ENCODE assay signal across 17 cellular contexts in the genomic region with DNA sequence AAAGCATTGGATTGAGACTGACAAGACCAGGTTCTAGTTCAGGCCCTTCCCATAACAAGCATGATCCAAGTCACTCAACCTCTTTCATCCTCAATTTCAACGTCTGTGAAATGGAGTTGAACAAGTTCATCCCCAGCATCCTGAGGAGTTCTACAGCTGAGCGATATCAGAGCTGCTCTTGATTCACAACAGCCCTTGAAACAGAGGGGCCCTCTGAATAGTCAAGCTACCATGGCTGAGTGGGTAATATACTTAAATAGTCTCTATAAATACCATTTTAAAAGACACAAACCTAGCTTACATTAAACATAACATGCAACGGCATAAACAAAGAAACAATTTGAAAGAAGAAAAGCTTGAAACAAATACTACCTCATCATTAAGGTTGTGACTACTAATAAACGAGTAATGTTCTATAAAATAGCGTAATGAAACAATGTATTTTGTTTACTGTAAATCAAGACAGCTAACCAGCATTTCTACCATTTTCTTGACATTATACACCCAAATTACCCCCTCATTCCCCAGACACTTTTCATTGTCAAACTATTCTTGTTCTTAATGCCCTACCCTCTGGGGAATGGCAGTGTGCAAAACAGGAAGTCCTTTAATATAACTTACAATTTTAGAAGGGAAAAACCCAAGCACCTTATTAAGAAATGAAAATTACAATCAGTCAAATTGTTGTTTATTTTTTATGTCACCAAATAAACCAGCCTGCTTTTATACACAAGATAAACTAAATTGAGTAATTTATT.
A peak's percentile ranks its signal among the peaks of the same experiment; 100 is the strongest.
DNase-seq lines count a peak whose midpoint lies in the region; ATAC-seq and TF ChIP-seq lines count a peak whose summit lies in the region.
"Had no signal": no experiment of that assay in that cellular context is flagged by ENCODE, and none has a peak within 500 bp of the region (broad histone marks: within the 10 kb centered on the region; RNA-seq: fewer than 3 reads in every experiment).

No MANE protein-coding gene starts in this region.

- TF ChIP-seq CTCF in activated B cell treated with CpG ODN at 0.5 μM for 24 hours (IDR thresholded peaks at IDR 0.05) (no peak), Peyer's patch (IDR thresholded peaks at IDR 0.05) (no peak)

- peaks cover 44% of the 10 kb centered on the region for H3K4me1 Mint-ChIP-seq in activated B cell treated with CpG ODN at 0.5 μM for 24 hours
- H3K4me1 Mint-ChIP-seq in activated CD4-positive, alpha-beta memory T cell treated with anti-CD3 and anti-CD28 coated beads for 36 hours (ENCODE audit: low read depth), result no peaks in the 10 kb centered on the region
- H3K4me1 Mint-ChIP-seq: activated naive CD4-positive, alpha-beta T cell treated with anti-CD3 and anti-CD28 coated beads, Interleukin-2, amount 50 U/mL, for 24 hours; WTC11 had no signal

- CTCF ChIA-PET in activated B cell treated with CpG ODN at 0.5 μM for 24 hours (lab: Charles Lee), result interaction anchor here (1.3 kb wide), 1 partner anchor 9 kb away, joined by 4 read pairs; no protein-coding TSS in a partner anchor
- CTCF ChIA-PET in activated CD4-positive, alpha-beta memory T cell treated with anti-CD3 and anti-CD28 coated beads for 36 hours (lab: Charles Lee), result no interaction called here

- H3K9me3 ChIP-seq in Peyer's patch, result no peaks in the 10 kb centered on the region
- H3K9me3 ChIP-seq: transverse colon had no signal

- POLR2A ChIA-PET in activated B cell treated with CpG ODN at 0.5 μM for 24 hours (lab: Charles Lee), result interaction anchor here (0.6 to 0.7 kb wide), 3 partner anchors 36 to 377 kb away, joined by 3 to 4 read pairs (median 3); no protein-coding TSS in a partner anchor
- POLR2A ChIA-PET in activated CD4-positive, alpha-beta memory T cell treated with anti-CD3 and anti-CD28 coated beads for 36 hours (lab: Charles Lee), result no interaction called here

- H3K4me3 Mint-ChIP-seq in activated B cell treated with CpG ODN at 0.5 μM for 24 hours, result peak overlapping the region; percentile 6
- no peak overlapping the region for H3K4me3 Mint-ChIP-seq in activated CD4-positive, alpha-beta memory T cell treated with anti-CD3 and anti-CD28 coated beads for 36 hours
- H3K4me3 Mint-ChIP-seq: activated naive CD4-positive, alpha-beta T cell treated with anti-CD3 and anti-CD28 coated beads, Interleukin-2, amount 50 U/mL, for 24 hours; WTC11 had no signal

- no peaks in the 10 kb centered on the region for H3K36me3 ChIP-seq in Peyer's patch
- H3K36me3 ChIP-seq: brain microvascular endothelial cell, transverse colon had no signal

- intact Hi-C loops in activated B cell treated with CpG ODN at 0.5 μM for 24 hours (cut with micrococcal nuclease), result loop anchor here (1.0 to 2.0 kb wide), 2 partner anchors 33 to 38 kb away; no protein-coding TSS in a partner anchor
- intact Hi-C loops in activated CD4-positive, alpha-beta memory T cell treated with anti-CD3 and anti-CD28 coated beads for 36 hours (cut with micrococcal nuclease), result no loop called here

- TF ChIP-seq POLR2A in Peyer's patch (IDR thresholded peaks at IDR 0.05), result no peak

- no peak overlapping the region for H3K27ac ChIP-seq in Peyer's patch
- H3K27ac ChIP-seq: brain microvascular endothelial cell, transverse colon had no signal

- peak overlapping the region; percentile 54 for H3K27ac Mint-ChIP-seq in activated B cell treated with CpG ODN at 0.5 μM for 24 hours
- H3K27ac Mint-ChIP-seq in activated CD4-positive, alpha-beta memory T cell treated with anti-CD3 and anti-CD28 coated beads for 36 hours, result no peak overlapping the region
- H3K27ac Mint-ChIP-seq: activated naive CD4-positive, alpha-beta T cell treated with anti-CD3 and anti-CD28 coated beads, Interleukin-2, amount 50 U/mL, for 24 hours; WTC11 had no signal

- H3K9me3 Mint-ChIP-seq in activated B cell treated with CpG ODN at 0.5 μM for 24 hours, result peaks cover 2% of the 10 kb centered on the region
- peaks cover 2% of the 10 kb centered on the region for H3K9me3 Mint-ChIP-seq in activated CD4-positive, alpha-beta memory T cell treated with anti-CD3 and anti-CD28 coated beads for 36 hours
- H3K9me3 Mint-ChIP-seq: WTC11 had no signal

- H3K4me3 ChIP-seq in Peyer's patch, result no peak overlapping the region
- H3K4me3 ChIP-seq: transverse colon had no signal

- no peaks in the 10 kb centered on the region for H3K27me3 Mint-ChIP-seq in activated B cell treated with CpG ODN at 0.5 μM for 24 hours
- H3K27me3 Mint-ChIP-seq in activated CD4-positive, alpha-beta memory T cell treated with anti-CD3 and anti-CD28 coated beads for 36 hours, result peaks cover 1% of the 10 kb centered on the region
- H3K27me3 Mint-ChIP-seq: activated naive CD4-positive, alpha-beta T cell treated with anti-CD3 and anti-CD28 coated beads, Interleukin-2, amount 50 U/mL, for 24 hours had no signal

- ATAC-seq in GM18502 (IDR thresholded peaks at IDR 0.05; ENCODE audit: poor library complexity, unreplicated experiment) (peak; percentile 84), GM21360 (IDR thresholded peaks at IDR 0.05; ENCODE audit: unreplicated experiment) (peak; percentile 66), HG03354 (IDR thresholded peaks at IDR 0.05; ENCODE audit: poor library complexity, severe bottlenecking, unreplicated experiment) (peak; percentile 79), activated B cell treated with CpG ODN at 0.5 μM for 24 hours (ENCODE audit: low read depth) (peak; percentile 93)
- ATAC-seq: WTC11 had no signal

- peaks cover 1% of the 10 kb centered on the region for H3K36me3 Mint-ChIP-seq in activated B cell treated with CpG ODN at 0.5 μM for 24 hours (ENCODE audit: low read depth)
- H3K36me3 Mint-ChIP-seq in activated CD4-positive, alpha-beta memory T cell treated with anti-CD3 and anti-CD28 coated beads for 36 hours, result peaks cover 1% of the 10 kb centered on the region
- H3K36me3 Mint-ChIP-seq: activated naive CD4-positive, alpha-beta T cell treated with anti-CD3 and anti-CD28 coated beads, Interleukin-2, amount 50 U/mL, for 24 hours; WTC11 had no signal

- no peaks in the 10 kb centered on the region for H3K27me3 ChIP-seq in Peyer's patch
- H3K27me3 ChIP-seq: brain microvascular endothelial cell, transverse colon had no signal

- no peak for DNase-seq in activated B cell treated with CpG ODN at 0.5 μM for 24 hours
- no peak for DNase-seq in activated CD4-positive, alpha-beta memory T cell treated with anti-CD3 and anti-CD28 coated beads for 36 hours
- DNase-seq in activated T-cell treated with anti-CD3 and anti-CD28 coated beads, Interleukin-2, amount 50 U/mL, for 1 hour, result no peak
- no peak for DNase-seq in Peyer's patch
- DNase-seq in GDM1 (lab: John Stamatoyannopoulos, UW), result no peak
- DNase-seq: AML-193; brain microvascular endothelial cell; NCI-H226; retina; stimulated activated CD4-positive, alpha-beta T cell treated with anti-CD3 and anti-CD28 coated beads, Interleukin-1b, Interleukin-23, amount 100 ng/mL, for 48 hours; SW 1271; transverse colon had no signal

- H3K4me1 ChIP-seq in Peyer's patch, result no peaks in the 10 kb centered on the region
- H3K4me1 ChIP-seq: transverse colon had no signal
